Comparison of ENCODE assay signal across 10 cellular contexts in the genomic region with DNA sequence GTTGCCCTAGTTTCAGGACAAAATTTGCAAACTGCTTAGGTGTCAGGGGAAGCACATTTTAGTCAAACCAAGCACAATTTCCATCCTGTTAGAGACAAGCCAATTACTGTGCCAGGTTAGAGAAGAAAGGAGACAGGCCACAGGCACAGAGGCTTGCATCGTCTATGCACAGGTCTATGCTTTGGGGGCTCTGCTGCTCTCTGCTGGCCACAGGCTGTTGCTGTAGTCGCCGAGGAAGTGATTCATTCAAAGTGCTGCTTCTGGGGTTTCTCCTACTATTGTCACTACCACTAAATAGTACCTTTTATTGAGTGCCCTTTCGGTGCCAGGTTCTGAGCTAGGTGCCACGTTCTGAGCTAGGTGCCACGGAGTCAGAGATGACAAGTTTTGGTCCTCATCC. TPM values are rescaled to one million over a fixed set of nuclear protein-coding genes. Genes with fewer than 3 reads are reported as not detected.
DNase-seq lines count a peak whose midpoint lies in the region; ATAC-seq, FAIRE-seq and TF ChIP-seq lines count a peak whose summit lies in the region.
"Had no signal": no experiment of that assay in that cellular context is flagged by ENCODE, and none has a peak within 500 bp of the region (broad histone marks: within the 10 kb centered on the region; RNA-seq: fewer than 3 reads in every experiment).

No MANE protein-coding gene starts in this region.

- no peak for TF ChIP-seq POLR2A in K562 (conservative IDR thresholded peaks at IDR 0.05)

- no peaks in the 10 kb centered on the region for H3K79me2 ChIP-seq in K562 (ENCODE audit: control insufficient read depth, insufficient read depth, low read length)

- H3K36me3 ChIP-seq in K562 (ENCODE audit: control insufficient read depth, insufficient read depth, low read length), result no peaks in the 10 kb centered on the region
- H3K36me3 ChIP-seq: BLaER1 had no signal

- WGBS in K562 (ENCODE audit: insufficient coverage, low coverage, missing lambda C conversion rate), result 2% methylated on average over 6 of the region's 6 CpGs

- no peaks in the 10 kb centered on the region; the same call in 1 of the 2 replicates for H4K20me1 ChIP-seq in K562 (replicated peaks; ENCODE audit: control insufficient read depth, insufficient read depth, low read length)
- H4K20me1 ChIP-seq: BLaER1 had no signal

- CTCF ChIA-PET in K562 (lab: Yijun Ruan, JAX; ENCODE audit: low intra/inter-chr PET ratio), result interaction anchor here (0.6 kb wide), 1 partner anchor 58 kb away, joined by 5 read pairs; no protein-coding TSS in a partner anchor

- in situ Hi-C loops in K562 (cut with MboI), result no loop called here

- H2AFZ ChIP-seq in K562 (ENCODE audit: low read depth, low read length), result no peak overlapping the region

- peak; percentile 47 to 64 for DNase-seq in NCI-H2081 (lab: John Stamatoyannopoulos, UW)
- DNase-seq in NCI-H2081 treated with DMSO at 0.1 percent for 48 hours (lab: John Stamatoyannopoulos, UW), result no peak
- DNase-seq in NCI-H1417 treated with DMSO at 0.1 percent for 48 hours (lab: John Stamatoyannopoulos, UW), result peak; percentile 37
- DNase-seq in UCSD-AML1 (lab: John Stamatoyannopoulos, UW; ENCODE audit: unreplicated experiment), result peak; percentile 48
- peak; percentile 15 to 53 (median 26) for DNase-seq in K562 (ENCODE audit: extremely low read depth in 1 of 4, low spot score in 3 of 4)
- peak; percentile 54 for DNase-seq in iris pigment epithelial cell (ENCODE audit: low read depth)
- peak; percentile 66 to 67 for DNase-seq in stimulated activated CD4-positive, alpha-beta T cell treated with anti-CD3 and anti-CD28 coated beads, Interleukin-2, amount 100 ng/mL, for 24 hours

- ATAC-seq in HG02623 (IDR thresholded peaks at IDR 0.05; ENCODE audit: unreplicated experiment) (peak; percentile 93), K562 (peak; percentile 94)

- H3K9me1 ChIP-seq in K562 (ENCODE audit: control insufficient read depth, insufficient read depth, low read length), result no peaks in the 10 kb centered on the region

- peak; percentile 65 to 71 (median 68) for TF ChIP-seq CTCF in K562 (IDR thresholded peaks at IDR 0.05 in 2 of 3, conservative IDR thresholded peaks at IDR 0.05 in 1 of 3; ENCODE audit: insufficient read depth in 2 of 3, low read depth in 1 of 3, low read length in 3 of 3)

- no peaks in the 10 kb centered on the region for H3K27me3 ChIP-seq in K562 (ENCODE audit: control insufficient read depth in 2 of 2, insufficient read depth in 2 of 2, low read length in 2 of 2)

- POLR2A ChIA-PET in K562 (lab: Yijun Ruan, JAX), result interaction anchor here (0.7 to 1.1 kb wide), 3 partner anchors 14 to 267 kb away, joined by 3 read pairs; no protein-coding TSS in a partner anchor

- H3K4me1 ChIP-seq in K562 (replicated peaks in 1 of 2; ENCODE audit: control insufficient read depth in 2 of 2, insufficient read depth in 2 of 2, low read length in 2 of 2), result no peaks in the 10 kb centered on the region
- H3K4me1 ChIP-seq: BLaER1 had no signal

- H3K9me3 ChIP-seq in K562 (replicated peaks; ENCODE audit: control insufficient read depth, insufficient read depth, low read depth, low read length), result no peaks in the 10 kb centered on the region
- H3K9me3 ChIP-seq: BLaER1 had no signal

- no peak overlapping the region for H3K4me3 ChIP-seq in K562
- H3K4me3 ChIP-seq: BLaER1 had no signal

- FAIRE-seq in K562 (lab: Jason Lieb, UNC), result peak; percentile 75

- intact Hi-C loops in K562 (cut with micrococcal nuclease), result loop anchor here (2.0 to 10.0 kb wide), 4 partner anchors 59 to 410 kb away; no protein-coding TSS in a partner anchor

- TF ChIP-seq RAD21 in K562 (CRISPR knock-in tag; conservative IDR thresholded peaks at IDR 0.05 in 1 of 2, IDR thresholded peaks at IDR 0.05 in 1 of 2), result peak; percentile 62 to 81

- H3K4me2 ChIP-seq in K562 (ENCODE audit: insufficient read depth, low read length), result no peak overlapping the region
- H3K4me2 ChIP-seq: BLaER1 had no signal

- BruUV-seq in K562 (replicated peaks; lab: Mats Ljungman, UMichigan), result no TSS peak

- no peak overlapping the region for H3K9ac ChIP-seq in K562 (ENCODE audit: insufficient read depth in 1 of 2, low read depth in 2 of 2, low read length in 2 of 2)
- H3K9ac ChIP-seq: BLaER1 had no signal

- no peak overlapping the region for H3K27ac ChIP-seq in K562 (ENCODE audit: extremely low read depth, low read depth, low read length)
- H3K27ac ChIP-seq: BLaER1 had no signal

- no peak for TF ChIP-seq EP300 in K562 (IDR thresholded peaks at IDR 0.05; ENCODE audit: low read length)

TF ChIP-seq in K562, 482 proteins besides CTCF, POLR2A, EP300 and RAD21:
- TF ChIP-seq FUS (optimal IDR thresholded peaks at IDR 0.05; ENCODE audit: low read depth, low read length) (no peak), SMC3 (conservative IDR thresholded peaks at IDR 0.05; ENCODE audit: insufficient read depth, low read depth, low read length) (peak; percentile 47; the same call in 1 of the 2 replicates), ZNF165 (CRISPR knock-in tag; IDR thresholded peaks at IDR 0.05; ENCODE audit: borderline replicate concordance) (no peak), FOXP1 (CRISPR knock-in tag; IDR thresholded peaks at IDR 0.05) (no peak), ZNF3 (CRISPR knock-in tag; IDR thresholded peaks at IDR 0.05) (no peak), SPI1 (IDR thresholded peaks at IDR 0.05; ENCODE audit: borderline replicate concordance, low read depth, low read length) (peak; percentile 22; the same call in 1 of the 2 replicates), ARID2 (IDR thresholded peaks at IDR 0.05) (no peak)
- TF ChIP-seq, protein P1, sequence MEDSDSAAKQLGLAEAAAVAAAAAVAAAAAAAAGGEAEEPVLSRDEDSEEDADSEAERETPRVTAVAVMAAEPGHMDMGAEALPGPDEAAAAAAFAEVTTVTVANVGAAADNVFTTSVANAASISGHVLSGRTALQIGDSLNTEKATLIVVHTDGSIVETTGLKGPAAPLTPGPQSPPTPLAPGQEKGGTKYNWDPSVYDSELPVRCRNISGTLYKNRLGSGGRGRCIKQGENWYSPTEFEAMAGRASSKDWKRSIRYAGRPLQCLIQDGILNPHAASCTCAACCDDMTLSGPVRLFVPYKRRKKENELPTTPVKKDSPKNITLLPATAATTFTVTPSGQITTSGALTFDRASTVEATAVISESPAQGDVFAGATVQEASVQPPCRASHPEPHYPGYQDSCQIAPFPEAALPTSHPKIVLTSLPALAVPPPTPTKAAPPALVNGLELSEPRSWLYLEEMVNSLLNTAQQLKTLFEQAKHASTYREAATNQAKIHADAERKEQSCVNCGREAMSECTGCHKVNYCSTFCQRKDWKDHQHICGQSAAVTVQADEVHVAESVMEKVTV (CRISPR knock-in tag; IDR thresholded peaks at IDR 0.05), result peak; percentile 52

RNA-seq across cellular contexts. Expression of gene VGLL1, which starts 45.5 kb away (rescaled TPM):
- total RNA-seq in K562 (2011; cell fraction: chromatin; rRNA removed; ENCODE audit: low replicate concordance), result not detected in 2 replicates
- not detected in 2 replicates for total RNA-seq in K562 (2011; cell fraction: nucleolus; rRNA removed)
- total RNA-seq in K562 (2011; cell fraction: nucleoplasm; rRNA removed), result not detected in 2 replicates
- total RNA-seq in K562 (2014; rRNA removed) (not detected in 2 replicates), K562 (2014; rRNA removed; fragmentation: Illumina TruSeq; extraction: Trizol) (not detected in 2 replicates), K562 (2015; rRNA removed; fragmentation: Illumina TruSeq; extraction: Trizol) (not detected in 2 replicates), K562 (2021) (not detected in 2 replicates)
- polyA plus RNA-seq in K562 (2011; rRNA removed) (not detected in 2 replicates), K562 (2014; fragmentation: Illumina TruSeq; extraction: Trizol) (not detected in 2 replicates), K562 (2014; fragmentation: Nextera tagmentation; extraction: Ambion mirVana) (not detected), K562 (2014; rRNA removed) (not detected in 2 replicates)
- polyA plus RNA-seq in K562 (2011; cell fraction: cytosol; rRNA removed), result not detected in 2 replicates
- not detected in 2 replicates for polyA plus RNA-seq in K562 (2011; cell fraction: nucleus; rRNA removed)
- not detected in 2 replicates for polyA plus RNA-seq in K562 (2012)
- not detected in 2 replicates for polyA minus RNA-seq in K562 (2011; rRNA and poly(A)+ RNA removed)
- not detected in 2 replicates for polyA minus RNA-seq in K562 (2011; cell fraction: cytosol; rRNA and poly(A)+ RNA removed)
- polyA minus RNA-seq in K562 (2011; cell fraction: nucleus; rRNA and poly(A)+ RNA removed), result not detected in 2 replicates
- total RNA-seq: pulmonary artery endothelial cell had no signal
